In the genomic region with DNA sequence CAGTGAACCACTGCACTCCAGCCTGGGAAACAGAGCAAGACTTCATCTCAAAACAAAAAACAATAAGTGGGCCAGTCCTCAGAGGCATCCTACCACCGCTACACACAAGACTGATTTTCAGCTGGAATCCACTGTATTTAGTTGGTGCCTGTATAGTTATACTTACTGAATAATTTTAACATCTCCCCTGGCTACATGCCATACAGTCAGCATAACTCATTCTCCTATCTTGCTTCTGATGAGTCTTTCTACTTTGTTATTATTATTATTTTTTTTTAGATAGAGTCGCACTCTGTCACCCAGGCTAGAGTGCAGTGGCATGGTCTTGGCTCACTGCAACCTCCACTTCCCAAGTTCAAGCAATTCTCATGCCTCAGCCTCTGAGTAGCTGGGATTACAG, we compare ENCODE assay signal across 1 cellular context.
TF ChIP-seq lines count a peak whose summit lies in the region.

No MANE protein-coding gene starts in this region.

TF ChIP-seq in IMR-90, 13 proteins besides CTCF, POLR2A, EP300 and RAD21 (continued from another document):
- TF ChIP-seq USF2 (IDR thresholded peaks at IDR 0.05; ENCODE audit: low read depth, low read length) (no peak), BHLHE40 (IDR thresholded peaks at IDR 0.05; ENCODE audit: low read depth, low read length) (no peak), CHD1 (IDR thresholded peaks at IDR 0.05; ENCODE audit: low read depth, low read length) (no peak), ELK1 (IDR thresholded peaks at IDR 0.05; ENCODE audit: borderline replicate concordance, low read depth, low read length) (no peak), CEBPB (IDR thresholded peaks at IDR 0.05; ENCODE audit: low read depth, low read length) (no peak), RFX5 (IDR thresholded peaks at IDR 0.05; ENCODE audit: low read depth, low read length) (no peak), FOS (IDR thresholded peaks at IDR 0.05; ENCODE audit: low read depth, low read length) (no peak), RCOR1 (IDR thresholded peaks at IDR 0.05; ENCODE audit: insufficient replicate concordance, low read length) (no peak), MAZ (IDR thresholded peaks at IDR 0.05; ENCODE audit: borderline replicate concordance, low read depth, low read length) (no peak)
TF ChIP-seq in IMR-90: peak in this region for 0.
